2 cellular contexts compared by ENCODE assay signal in genomic region chr12:124230789-124231188, GRCh38.
A peak's percentile ranks its signal among the peaks of the same experiment; 100 is the strongest.
TF ChIP-seq lines count a peak whose summit lies in the region.

No MANE protein-coding gene starts in this region.

TF ChIP-seq in HepG2, 621 proteins besides CTCF, POLR2A, EP300 and RAD21:
- TF ChIP-seq RFXAP (CRISPR knock-in tag; IDR thresholded peaks at IDR 0.05; ENCODE audit: borderline replicate concordance) = no peak
- peak; percentile 63; the same call in 1 of the 2 replicates for TF ChIP-seq ZNF605 (CRISPR knock-in tag; IDR thresholded peaks at IDR 0.05)
TF ChIP-seq in HepG2: peak in this region for 1.

TF ChIP-seq in HEK293, 187 proteins besides CTCF, POLR2A, EP300 and RAD21:
- TF ChIP-seq SETDB1 (IDR thresholded peaks at IDR 0.05; ENCODE audit: insufficient read length, low read length) (peak; percentile 71), ZNF214 (tag by site-specific recombination; IDR thresholded peaks at IDR 0.05; ENCODE audit: borderline replicate concordance) (no peak)
TF ChIP-seq in HEK293: peak in this region for 1.
